ENCODE assay signal across 1 cellular context in genomic region chr20:3203315-3204123, GRCh38.
TF ChIP-seq lines count a peak whose summit lies in the region.

No MANE protein-coding gene starts in this region.

TF ChIP-seq in HepG2, 621 proteins besides CTCF, POLR2A, EP300 and RAD21 (continued from another document and continues in another):
- TF ChIP-seq ZNF276 (CRISPR knock-in tag; IDR thresholded peaks at IDR 0.05; ENCODE audit: low read depth) (no peak), ZGPAT (CRISPR knock-in tag; IDR thresholded peaks at IDR 0.05) (no peak; the same call in 1 of the 2 replicates), DDIT3 (CRISPR knock-in tag; IDR thresholded peaks at IDR 0.05) (no peak; the same call in 1 of the 2 replicates), CBFB (CRISPR knock-in tag; IDR thresholded peaks at IDR 0.05) (no peak; the same call in 1 of the 2 replicates), SAFB2 (CRISPR knock-in tag; IDR thresholded peaks at IDR 0.05; ENCODE audit: borderline replicate concordance, low read depth) (no peak), NFE2L1 (CRISPR knock-in tag; IDR thresholded peaks at IDR 0.05; ENCODE audit: borderline replicate concordance) (no peak), ARID5B (CRISPR knock-in tag; IDR thresholded peaks at IDR 0.05) (no peak), SMARCE1 (IDR thresholded peaks at IDR 0.05; ENCODE audit: borderline replicate concordance) (0 out of 2 replicates have a peak, but pooled peaks have one; percentile 1), ARNT2 (CRISPR knock-in tag; IDR thresholded peaks at IDR 0.05; ENCODE audit: low read depth) (no peak; the same call in 1 of the 2 replicates), ZNF607 (CRISPR knock-in tag; IDR thresholded peaks at IDR 0.05; ENCODE audit: borderline replicate concordance) (no peak), ZFP36L2 (CRISPR knock-in tag; IDR thresholded peaks at IDR 0.05) (no peak), NFRKB (IDR thresholded peaks at IDR 0.05) (no peak), ZBTB2 (CRISPR knock-in tag; IDR thresholded peaks at IDR 0.05; ENCODE audit: low read depth) (peak; percentile 67; the same call in 1 of the 2 replicates), E2F2 (CRISPR knock-in tag; IDR thresholded peaks at IDR 0.05; ENCODE audit: borderline replicate concordance) (no peak), ZNF136 (CRISPR knock-in tag; IDR thresholded peaks at IDR 0.05; ENCODE audit: low read depth) (no peak), ZNF691 (CRISPR knock-in tag; IDR thresholded peaks at IDR 0.05; ENCODE audit: borderline replicate concordance, low read depth) (no peak), ZNF235 (CRISPR knock-in tag; IDR thresholded peaks at IDR 0.05; ENCODE audit: borderline replicate concordance) (peak; percentile 92), ZNF570 (CRISPR knock-in tag; IDR thresholded peaks at IDR 0.05; ENCODE audit: borderline replicate concordance) (no peak), ZNF496 (CRISPR knock-in tag; IDR thresholded peaks at IDR 0.05; ENCODE audit: insufficient replicate concordance) (no peak), ATF6 (CRISPR knock-in tag; conservative IDR thresholded peaks at IDR 0.05) (no peak), ZNF577 (CRISPR knock-in tag; IDR thresholded peaks at IDR 0.05; ENCODE audit: borderline replicate concordance, low read depth) (no peak), ZNF616 (CRISPR knock-in tag; IDR thresholded peaks at IDR 0.05; ENCODE audit: low read depth) (no peak), ZNF557 (CRISPR knock-in tag; IDR thresholded peaks at IDR 0.05) (no peak), NBN (conservative IDR thresholded peaks at IDR 0.05) (no peak), NRL (CRISPR knock-in tag; IDR thresholded peaks at IDR 0.05; ENCODE audit: borderline replicate concordance) (peak; percentile 57), ATF3 (CRISPR knock-in tag; IDR thresholded peaks at IDR 0.05) (0 out of 2 replicates have a peak, but pooled peaks have one; percentile 58), POLR2AphosphoS5 (IDR thresholded peaks at IDR 0.05; ENCODE audit: low read depth, low read length) (no peak), SP4 (CRISPR knock-in tag; IDR thresholded peaks at IDR 0.05) (no peak), DMTF1 (CRISPR knock-in tag; IDR thresholded peaks at IDR 0.05) (no peak), ZNF780A (CRISPR knock-in tag; IDR thresholded peaks at IDR 0.05) (peak; percentile 86), MTF2 (CRISPR knock-in tag; IDR thresholded peaks at IDR 0.05; ENCODE audit: borderline replicate concordance) (no peak), ZNF333 (CRISPR knock-in tag; IDR thresholded peaks at IDR 0.05; ENCODE audit: borderline replicate concordance) (peak; percentile 37; the same call in 1 of the 2 replicates), ELF3 (CRISPR knock-in tag; IDR thresholded peaks at IDR 0.05) (no peak), CHD2 (IDR thresholded peaks at IDR 0.05; ENCODE audit: low read depth, low read length) (no peak), ZNF180 (CRISPR knock-in tag; IDR thresholded peaks at IDR 0.05; ENCODE audit: borderline replicate concordance, low read depth) (no peak), ZNF619 (CRISPR knock-in tag; IDR thresholded peaks at IDR 0.05) (0 out of 2 replicates have a peak, but pooled peaks have one; percentile 21), SSRP1 (CRISPR knock-in tag; IDR thresholded peaks at IDR 0.05) (peak; percentile 55; the same call in 1 of the 2 replicates), TBP (CRISPR knock-in tag; IDR thresholded peaks at IDR 0.05) (no peak), ZSCAN5A (CRISPR knock-in tag; IDR thresholded peaks at IDR 0.05; ENCODE audit: borderline replicate concordance) (no peak), CC2D1A (CRISPR knock-in tag; IDR thresholded peaks at IDR 0.05) (no peak), GATA4 (IDR thresholded peaks at IDR 0.05; ENCODE audit: borderline replicate concordance, low read depth) (no peak), ZBTB44 (CRISPR knock-in tag; IDR thresholded peaks at IDR 0.05) (peak; percentile 35; the same call in 1 of the 2 replicates), SRY (CRISPR knock-in tag; IDR thresholded peaks at IDR 0.05) (no peak), ZNF709 (CRISPR knock-in tag; IDR thresholded peaks at IDR 0.05) (peak; percentile 5; the same call in 1 of the 2 replicates)
